In genomic region chr17:21098934-21099687, GRCh38 we compare ENCODE assay signal across 8 cellular contexts. TPM values are rescaled to one million over a fixed set of nuclear protein-coding genes. Genes with fewer than 3 reads are reported as not detected.
DNase-seq lines count a peak whose midpoint lies in the region; ATAC-seq lines count a peak whose summit lies in the region.

No MANE protein-coding gene starts in this region.

- H3K27me3 Mint-ChIP-seq in T-cell: no peaks in the 10 kb centered on the region

- peaks cover 12 to 16% (median 13%) of the 10 kb centered on the region in 3 donors for H3K4me1 Mint-ChIP-seq in T-cell

- H3K36me3 Mint-ChIP-seq in T-cell: no peaks in the 10 kb centered on the region

- H3K4me3 Mint-ChIP-seq in T-cell: peak overlapping the region; percentile 83 to 95 (median 85)

- DNase-seq in NCI-H1417 treated with DMSO at 0.1 percent for 48 hours (lab: John Stamatoyannopoulos, UW) (peak; percentile 50), T-cell (peak; percentile 9 to 72 (median 54)), amygdala (lab: John Stamatoyannopoulos, UW) (peak in 43 of 56 donors; percentile 5 to 78 (median 40)), hypothalamus (lab: John Stamatoyannopoulos, UW) (peak in 33 of 51 donors; percentile 7 to 65 (median 39)), sciatic nerve (ENCODE audit: low spot score) (peak; percentile 68), GOT3 (lab: John Stamatoyannopoulos, UW) (no peak)

- no peak overlapping the region for H3K27ac Mint-ChIP-seq in T-cell

- CTCF ChIA-PET in T-cell (lab: Charles Lee): interaction anchor here (0.5 to 1.0 kb wide), 13 partner anchors 14 to 459 kb away, joined by 3 to 13 read pairs (median 4); partner anchors contain the start of gene USP22 (in 1 of the 2)

- POLR2A ChIA-PET in T-cell (lab: Charles Lee): interaction anchor here in 1 of 2 donors (0.7 kb wide), 1 partner anchor 19 kb away, joined by 9 read pairs; no protein-coding TSS in a partner anchor

- intact Hi-C loops in sciatic nerve (cut with DNase I): no loop called here

- no peaks in the 10 kb centered on the region for H3K9me3 Mint-ChIP-seq in T-cell

- ATAC-seq in GM18502 (IDR thresholded peaks at IDR 0.05; ENCODE audit: poor library complexity, unreplicated experiment) (peak; percentile 95), HG02852 (IDR thresholded peaks at IDR 0.05; ENCODE audit: unreplicated experiment) (peak; percentile 94), T-cell (replicated peaks in 1 of 4) (peak; percentile 97 to 99 (median 98)), sciatic nerve (peak; percentile 92)

RNA-seq across cellular contexts. Expression of gene DHRS7B, which starts 27.7 kb away (rescaled TPM):
- total RNA-seq in T-cell (1 to 10 TPM; 5.8 to 9.2 (median 8.1) TPM), sciatic nerve (17.1 TPM)

RNA-seq across cellular contexts. Expression of gene USP22, which starts 56.3 kb away (rescaled TPM):
- total RNA-seq in T-cell (100 to 1,000 TPM; 128 to 184 (median 136) TPM), sciatic nerve (186 TPM)
